ENCODE assay signal across 18 cellular contexts in the genomic region with DNA sequence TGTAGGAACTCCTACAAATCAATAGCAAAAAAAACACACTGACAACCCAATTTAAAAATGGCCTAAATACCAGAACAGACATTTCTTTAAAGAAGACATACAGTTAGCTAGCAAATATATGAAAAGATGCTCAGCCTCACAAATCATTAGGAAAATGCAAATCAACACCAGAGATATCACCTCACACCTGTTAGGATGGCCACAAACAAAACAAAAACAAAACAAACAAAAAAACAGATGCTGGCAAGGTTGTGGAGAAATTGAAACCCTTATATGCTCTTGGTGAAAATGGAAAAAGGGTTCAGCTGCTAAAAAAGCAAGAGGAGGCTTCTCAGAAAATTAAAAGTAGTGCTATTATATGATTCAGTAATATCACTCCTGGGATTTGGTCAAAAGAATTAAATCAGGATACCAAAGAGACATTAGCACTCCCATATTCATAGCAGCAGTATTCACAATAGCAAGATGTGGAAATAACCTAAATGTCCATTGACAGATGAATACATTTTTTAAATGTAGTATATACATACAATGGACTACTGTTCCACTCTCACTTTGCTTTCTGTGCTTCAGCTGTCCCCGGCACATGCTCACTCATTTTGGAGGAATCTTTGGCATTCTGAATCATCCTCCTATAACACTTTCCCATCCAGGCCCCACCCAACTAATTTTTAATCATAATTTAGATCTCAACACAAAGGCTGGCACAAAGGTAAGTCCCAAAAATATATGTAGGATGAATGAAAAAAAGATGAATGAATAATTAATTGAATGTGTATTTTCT.
DNase-seq lines count a peak whose midpoint lies in the region; ATAC-seq, FAIRE-seq and TF ChIP-seq lines count a peak whose summit lies in the region.
"Had no signal": no experiment of that assay in that cellular context is flagged by ENCODE, and none has a peak within 500 bp of the region (broad histone marks: within the 10 kb centered on the region; RNA-seq: fewer than 3 reads in every experiment).

No MANE protein-coding gene starts in this region.

- no peak overlapping the region for H3K9ac ChIP-seq in GM23248

- H4K20me1 ChIP-seq in GM23248 (ENCODE audit: insufficient read depth) = no peaks in the 10 kb centered on the region

- H3K4me3 ChIP-seq in A549 (no peak overlapping the region), GM23248 (peak overlapping the region; percentile 0; the same call in 1 of the 2 replicates), fibroblast of mammary gland (ENCODE audit: control insufficient read depth, low read depth, low read length) (no peak overlapping the region), BE2C (ENCODE audit: low read depth, low read length) (no peak overlapping the region)
- H3K4me3 ChIP-seq: coronary artery, esophagus squamous epithelium, lower lobe of right lung, testis had no signal

- FAIRE-seq in A549 (lab: Jason Lieb, UNC) = no peak
- FAIRE-seq: A204.1 had no signal

- CTCF ChIA-PET in A549 (lab: Yijun Ruan, JAX) = no interaction called here
- CTCF ChIA-PET in RWPE1 (lab: Yijun Ruan, JAX) = no interaction called here

- POLR2A ChIA-PET in A549 (lab: Yijun Ruan, JAX) = no interaction called here
- POLR2A ChIA-PET in RWPE1 (lab: Yijun Ruan, JAX; ENCODE audit: low non-redundant PET) = no interaction called here

- H2AFZ ChIP-seq in GM23248 = peak overlapping the region; percentile 40

- no peak for TF ChIP-seq CTCF in A549 (IDR thresholded peaks at IDR 0.05)
- no peak for TF ChIP-seq CTCF in RWPE1 (conservative IDR thresholded peaks at IDR 0.05; ENCODE audit: low read depth)
- no peak for TF ChIP-seq CTCF in fibroblast of mammary gland (conservative IDR thresholded peaks at IDR 0.05; ENCODE audit: control insufficient read depth, insufficient read depth, low read depth, low read length)
- no peak for TF ChIP-seq CTCF in BE2C (IDR thresholded peaks at IDR 0.05; ENCODE audit: low read depth, low read length)

- H3K27me3 ChIP-seq in GM23248 (replicated peaks; ENCODE audit: insufficient read depth) (no peaks in the 10 kb centered on the region), BE2C (no peaks in the 10 kb centered on the region)
- H3K27me3 ChIP-seq: esophagus squamous epithelium, testis had no signal

- H3K9me3 ChIP-seq in A549 = no peaks in the 10 kb centered on the region
- no peaks in the 10 kb centered on the region for H3K9me3 ChIP-seq in GM23248 (ENCODE audit: low read depth)
- H3K9me3 ChIP-seq in BE2C = no peaks in the 10 kb centered on the region
- H3K9me3 ChIP-seq: esophagus squamous epithelium, lower lobe of right lung, testis had no signal

- intact Hi-C loops in Right ventricle myocardium superior (cut with DNase I) = no loop called here

- in situ Hi-C loops in GM23248 (cut with MboI) = no loop called here

- H3K9me2 ChIP-seq in GM23248 (ENCODE audit: insufficient read depth) = no peaks in the 10 kb centered on the region

- H3F3A ChIP-seq in GM23248 (ENCODE audit: insufficient read depth) = peaks cover 17% of the 10 kb centered on the region

- no peak for TF ChIP-seq EP300 in A549 (IDR thresholded peaks at IDR 0.05)

- H3K36me3 ChIP-seq in GM23248 (ENCODE audit: low read depth) (no peaks in the 10 kb centered on the region), BE2C (peaks cover 51% of the 10 kb centered on the region)
- H3K36me3 ChIP-seq: esophagus squamous epithelium, lower lobe of right lung had no signal

- peak overlapping the region; percentile 29; the same call in 2 of the 3 replicates for H3K4me2 ChIP-seq in A549
- H3K4me2 ChIP-seq in GM23248 (ENCODE audit: unreplicated experiment) = peak overlapping the region; percentile 61

- TF ChIP-seq POLR2A in A549 (IDR thresholded peaks at IDR 0.05; ENCODE audit: low read length) = no peak

- H3K79me2 ChIP-seq in GM23248 (ENCODE audit: insufficient read depth) = no peaks in the 10 kb centered on the region

- peaks cover 17% of the 10 kb centered on the region for H3K4me1 ChIP-seq in A549
- H3K4me1 ChIP-seq in GM23248 (ENCODE audit: insufficient read depth) = peaks cover 18% of the 10 kb centered on the region
- H3K4me1 ChIP-seq in BE2C = peaks cover 3% of the 10 kb centered on the region
- H3K4me1 ChIP-seq: esophagus squamous epithelium, lower lobe of right lung, testis had no signal

- ATAC-seq in A549 = 0 out of 6 replicates have a peak, but pooled peaks of 1 of the 2 experiments have one; percentile 34
- ATAC-seq in GM21737 (IDR thresholded peaks at IDR 0.05; ENCODE audit: unreplicated experiment) = no peak
- ATAC-seq in Right ventricle myocardium superior (ENCODE audit: poor library complexity) = no peak
- ATAC-seq: activated CD8-positive, alpha-beta T cell treated with anti-CD3 and anti-CD28 coated beads for 36 hours; lower lobe of right lung; natural killer cell had no signal

- H3K27ac ChIP-seq in A549 = 0 out of 6 replicates have a peak overlapping the region, but pooled peaks of 1 of the 2 experiments have one; percentile 40
- H3K27ac ChIP-seq in GM23248 = peak overlapping the region; percentile 39
- H3K27ac ChIP-seq in RWPE1 = no peak overlapping the region
- H3K27ac ChIP-seq: coronary artery, esophagus squamous epithelium, lower lobe of right lung, testis had no signal

- DNase-seq in A549 (ENCODE audit: low read depth in 1 of 2, low spot score in 1 of 2) (no peak), GM23248 (peak; percentile 68), RWPE1 (ENCODE audit: low spot score) (peak; percentile 33), fibroblast of mammary gland (ENCODE audit: low read depth) (peak; percentile 26), Right ventricle myocardium superior (no peak), BE2C (no peak)
- no peak for DNase-seq in stimulated activated naive CD4-positive, alpha-beta T cell treated with Interleukin-2 at 50 U/mL for 16 hours (lab: John Stamatoyannopoulos, UW)
- DNase-seq: activated CD8-positive, alpha-beta T cell treated with anti-CD3 and anti-CD28 coated beads for 36 hours; COR-L47; esophagus squamous epithelium; lower lobe of right lung; natural killer cell; NCI-H2171; stimulated activated CD4-positive, alpha-beta T cell treated with anti-CD3 and anti-CD28 coated beads, Interleukin-2, amount 100 ng/mL, for 24 hours; testis had no signal

- 25% methylated on average over 1 of the region's 1 CpG for WGBS in A549 (ENCODE audit: missing lambda C conversion rate)
- WGBS in GM23248 (ENCODE audit: low coverage in 1 of 2, low lambda C conversion rate in 2 of 2, missing lambda C conversion rate in 2 of 2), 2 experiments = 4 to 10% methylated on average over 1 of the region's 1 CpG

- no peak for TF ChIP-seq RAD21 in A549 (conservative IDR thresholded peaks at IDR 0.05 in 1 of 2, IDR thresholded peaks at IDR 0.05 in 1 of 2)

TF ChIP-seq in A549, 52 proteins besides CTCF, POLR2A, EP300 and RAD21:
- TF ChIP-seq MAX (IDR thresholded peaks at IDR 0.05) (no peak; the same call in 1 of the 2 replicates), NPAS2 (CRISPR knock-in tag; IDR thresholded peaks at IDR 0.05; ENCODE audit: borderline replicate concordance) (no peak), CHD2 (IDR thresholded peaks at IDR 0.05; ENCODE audit: low read length, partially characterized antibody) (no peak), BCL3 (IDR thresholded peaks at IDR 0.05) (no peak), POLR2AphosphoS2 (conservative IDR thresholded peaks at IDR 0.05; ENCODE audit: low read length) (no peak), ZSCAN20 (CRISPR knock-in tag; IDR thresholded peaks at IDR 0.05) (no peak), EHMT2 (IDR thresholded peaks at IDR 0.05; ENCODE audit: low read depth) (no peak), MYC (IDR thresholded peaks at IDR 0.05; ENCODE audit: borderline replicate concordance, low read length) (no peak), ZC3H11A (IDR thresholded peaks at IDR 0.05) (no peak), CHD4 (IDR thresholded peaks at IDR 0.05; ENCODE audit: borderline replicate concordance) (no peak), ZFP36 (IDR thresholded peaks at IDR 0.05; ENCODE audit: borderline replicate concordance, partially characterized antibody) (no peak), KDM1A (IDR thresholded peaks at IDR 0.05; ENCODE audit: low read depth) (no peak), RARB (CRISPR knock-in tag; IDR thresholded peaks at IDR 0.05) (no peak), HEYL (CRISPR knock-in tag; IDR thresholded peaks at IDR 0.05) (no peak), HOXB13 (CRISPR knock-in tag; IDR thresholded peaks at IDR 0.05; ENCODE audit: low read depth) (no peak)
- TF ChIP-seq, protein P1, sequence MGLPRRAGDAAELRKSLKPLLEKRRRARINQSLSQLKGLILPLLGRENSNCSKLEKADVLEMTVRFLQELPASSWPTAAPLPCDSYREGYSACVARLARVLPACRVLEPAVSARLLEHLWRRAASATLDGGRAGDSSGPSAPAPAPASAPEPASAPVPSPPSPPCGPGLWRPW (IDR thresholded peaks at IDR 0.05) = no peak
- TF ChIP-seq, protein P2, sequence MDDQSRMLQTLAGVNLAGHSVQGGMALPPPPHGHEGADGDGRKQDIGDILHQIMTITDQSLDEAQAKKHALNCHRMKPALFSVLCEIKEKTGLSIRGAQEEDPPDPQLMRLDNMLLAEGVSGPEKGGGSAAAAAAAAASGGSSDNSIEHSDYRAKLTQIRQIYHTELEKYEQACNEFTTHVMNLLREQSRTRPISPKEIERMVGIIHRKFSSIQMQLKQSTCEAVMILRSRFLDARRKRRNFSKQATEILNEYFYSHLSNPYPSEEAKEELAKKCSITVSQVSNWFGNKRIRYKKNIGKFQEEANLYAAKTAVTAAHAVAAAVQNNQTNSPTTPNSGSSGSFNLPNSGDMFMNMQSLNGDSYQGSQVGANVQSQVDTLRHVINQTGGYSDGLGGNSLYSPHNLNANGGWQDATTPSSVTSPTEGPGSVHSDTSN (IDR thresholded peaks at IDR 0.05) = no peak

Comparison
In these comparisons a context has a peak if more than half of its experiments do, and no peak if none do; other contexts are left out.
1. DNase-seq: peak in GM23248 (single experiment), RWPE1 (single experiment) and fibroblast of mammary gland (single experiment); none in A549 (0 of 2), stimulated activated naive CD4-positive, alpha-beta T cell treated with Interleukin-2 at 50 U/mL for 16 hours (single experiment), Right ventricle myocardium superior (single experiment) and BE2C (single experiment).